ENCODE assay signal across 1 cellular context in genomic region chr2:218322756-218323525, GRCh38.
TF ChIP-seq lines count a peak whose summit lies in the region.

No MANE protein-coding gene starts in this region.

TF ChIP-seq in HepG2, 621 proteins besides CTCF, POLR2A, EP300 and RAD21 (continued from another document and continues in another):
- TF ChIP-seq ZNF275 (CRISPR knock-in tag; IDR thresholded peaks at IDR 0.05; ENCODE audit: borderline replicate concordance) (0 out of 2 replicates have a peak, but pooled peaks have one; percentile 73), ZNF256 (CRISPR knock-in tag; conservative IDR thresholded peaks at IDR 0.05) (no peak), IKZF5 (CRISPR knock-in tag; IDR thresholded peaks at IDR 0.05) (peak; percentile 86), PAX8 (CRISPR knock-in tag; IDR thresholded peaks at IDR 0.05; ENCODE audit: borderline replicate concordance) (no peak), ZNF576 (CRISPR knock-in tag; IDR thresholded peaks at IDR 0.05) (0 out of 2 replicates have a peak, but pooled peaks have one; percentile 45), HNRNPK (IDR thresholded peaks at IDR 0.05; ENCODE audit: low read depth, low read length, poor library complexity, severe bottlenecking) (peak; percentile 73), ZNF616 (CRISPR knock-in tag; IDR thresholded peaks at IDR 0.05; ENCODE audit: low read depth) (peak; percentile 53; the same call in 1 of the 2 replicates), ZC3H4 (CRISPR knock-in tag; IDR thresholded peaks at IDR 0.05; ENCODE audit: borderline replicate concordance) (no peak), KAT2B (IDR thresholded peaks at IDR 0.05; ENCODE audit: borderline replicate concordance, low read depth, low read length) (no peak), ZNF614 (CRISPR knock-in tag; IDR thresholded peaks at IDR 0.05; ENCODE audit: borderline replicate concordance) (peak; percentile 75; the same call in 1 of the 2 replicates), PCBP1 (IDR thresholded peaks at IDR 0.05; ENCODE audit: borderline replicate concordance, low read depth, low read length) (no peak), BORCS8-MEF2B (CRISPR knock-in tag; IDR thresholded peaks at IDR 0.05) (no peak; the same call in 1 of the 2 replicates), ZNF691 (CRISPR knock-in tag; IDR thresholded peaks at IDR 0.05; ENCODE audit: borderline replicate concordance, low read depth) (peak; percentile 28), DMTF1 (CRISPR knock-in tag; IDR thresholded peaks at IDR 0.05) (no peak), ZBED4 (CRISPR knock-in tag; IDR thresholded peaks at IDR 0.05; ENCODE audit: borderline replicate concordance) (peak; percentile 70; the same call in 1 of the 2 replicates), PRDM15 (CRISPR knock-in tag; IDR thresholded peaks at IDR 0.05) (0 out of 2 replicates have a peak, but pooled peaks have one; percentile 38), SIX4 (CRISPR knock-in tag; IDR thresholded peaks at IDR 0.05) (no peak), ZNF530 (CRISPR knock-in tag; IDR thresholded peaks at IDR 0.05; ENCODE audit: low read depth) (no peak), POLR2AphosphoS2 (IDR thresholded peaks at IDR 0.05; ENCODE audit: low read depth, low read length) (no peak), ZBTB44 (CRISPR knock-in tag; IDR thresholded peaks at IDR 0.05) (no peak; the same call in 1 of the 2 replicates), TFDP2 (CRISPR knock-in tag; IDR thresholded peaks at IDR 0.05) (peak; percentile 30; the same call in 1 of the 2 replicates), NCOR1 (IDR thresholded peaks at IDR 0.05; ENCODE audit: borderline replicate concordance, low read length) (peak; percentile 95), BCL3 (CRISPR knock-in tag; IDR thresholded peaks at IDR 0.05) (peak; percentile 59; the same call in 1 of the 2 replicates), REST (IDR thresholded peaks at IDR 0.05; ENCODE audit: borderline replicate concordance in 1 of 2, low read depth in 1 of 2, low read length in 2 of 2) (peak in 1 of 2 experiments; percentile 63; a peak in 1 of 4 replicates)
